In the genomic region with DNA sequence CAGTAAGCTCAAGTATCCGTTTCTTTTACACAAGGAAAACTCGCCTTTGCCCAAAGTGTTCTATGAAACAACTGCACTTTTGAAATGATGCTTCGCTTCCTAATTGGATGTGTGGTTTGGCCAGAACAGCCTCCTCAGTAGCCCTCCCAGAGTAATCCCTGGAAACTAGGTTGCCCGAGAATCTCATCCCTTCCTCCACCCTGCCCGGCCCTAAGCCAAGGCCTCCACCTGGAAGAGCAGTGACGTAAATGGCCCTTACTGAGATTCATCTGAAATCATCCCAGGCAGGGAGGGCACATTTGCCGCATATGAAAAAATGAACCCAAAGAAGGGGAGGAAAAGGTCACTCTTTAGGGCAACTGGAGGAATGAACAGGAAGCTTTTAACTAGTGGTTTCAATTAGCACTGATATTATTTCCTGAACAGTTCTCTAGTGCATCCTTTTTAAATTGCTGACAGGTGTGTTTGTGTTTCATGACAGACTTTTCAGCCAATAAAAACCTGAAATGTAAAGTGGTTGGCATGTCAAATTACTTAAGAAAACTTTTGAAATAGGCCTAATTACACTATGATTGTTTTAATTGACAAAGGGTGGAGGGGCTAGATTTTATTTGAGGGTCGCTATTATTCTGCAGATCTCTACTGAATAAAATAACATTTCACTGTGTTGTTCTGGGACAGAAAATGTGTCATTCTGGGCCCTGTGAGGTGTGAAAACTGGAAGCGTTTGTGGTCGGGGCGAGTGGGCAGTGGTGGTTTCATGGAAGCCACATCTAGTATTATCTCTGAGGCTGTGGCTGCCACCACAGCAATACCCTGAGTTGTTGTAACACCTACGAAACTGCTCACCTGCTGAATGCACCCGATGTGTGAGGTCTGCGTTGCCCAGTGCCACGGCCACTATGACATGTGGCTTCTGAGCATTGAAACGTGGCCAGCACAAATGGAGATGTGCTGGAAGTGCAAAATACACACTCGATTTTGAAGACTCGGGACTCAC, we compare ENCODE assay signal across 1 cellular context.
TF ChIP-seq lines count a peak whose summit lies in the region.

No MANE protein-coding gene starts in this region.

TF ChIP-seq in SK-N-SH, 30 proteins besides CTCF, POLR2A, EP300 and RAD21 (continued from another document):
- TF ChIP-seq SMC3 (IDR thresholded peaks at IDR 0.05; ENCODE audit: low read depth, low read length), result no peak
- no peak for TF ChIP-seq USF2 (IDR thresholded peaks at IDR 0.05; ENCODE audit: borderline replicate concordance, low read depth, low read length)
- no peak for TF ChIP-seq MXI1 (IDR thresholded peaks at IDR 0.05; ENCODE audit: low read depth, low read length)
- TF ChIP-seq CHD2 (IDR thresholded peaks at IDR 0.05; ENCODE audit: low read length, partially characterized antibody), result no peak
- no peak for TF ChIP-seq RCOR1 (IDR thresholded peaks at IDR 0.05; ENCODE audit: low read length)
- no peak for TF ChIP-seq IRF3 (IDR thresholded peaks at IDR 0.05; ENCODE audit: low read depth, low read length)
- no peak for TF ChIP-seq FOXM1 (IDR thresholded peaks at IDR 0.05; ENCODE audit: low read depth)
- TF ChIP-seq EZH2phosphoT487 (IDR thresholded peaks at IDR 0.05; ENCODE audit: borderline replicate concordance, low read depth), result no peak
- TF ChIP-seq TAF1 (IDR thresholded peaks at IDR 0.05; ENCODE audit: borderline replicate concordance, low read depth, low read length), result no peak
